In the genomic region with DNA sequence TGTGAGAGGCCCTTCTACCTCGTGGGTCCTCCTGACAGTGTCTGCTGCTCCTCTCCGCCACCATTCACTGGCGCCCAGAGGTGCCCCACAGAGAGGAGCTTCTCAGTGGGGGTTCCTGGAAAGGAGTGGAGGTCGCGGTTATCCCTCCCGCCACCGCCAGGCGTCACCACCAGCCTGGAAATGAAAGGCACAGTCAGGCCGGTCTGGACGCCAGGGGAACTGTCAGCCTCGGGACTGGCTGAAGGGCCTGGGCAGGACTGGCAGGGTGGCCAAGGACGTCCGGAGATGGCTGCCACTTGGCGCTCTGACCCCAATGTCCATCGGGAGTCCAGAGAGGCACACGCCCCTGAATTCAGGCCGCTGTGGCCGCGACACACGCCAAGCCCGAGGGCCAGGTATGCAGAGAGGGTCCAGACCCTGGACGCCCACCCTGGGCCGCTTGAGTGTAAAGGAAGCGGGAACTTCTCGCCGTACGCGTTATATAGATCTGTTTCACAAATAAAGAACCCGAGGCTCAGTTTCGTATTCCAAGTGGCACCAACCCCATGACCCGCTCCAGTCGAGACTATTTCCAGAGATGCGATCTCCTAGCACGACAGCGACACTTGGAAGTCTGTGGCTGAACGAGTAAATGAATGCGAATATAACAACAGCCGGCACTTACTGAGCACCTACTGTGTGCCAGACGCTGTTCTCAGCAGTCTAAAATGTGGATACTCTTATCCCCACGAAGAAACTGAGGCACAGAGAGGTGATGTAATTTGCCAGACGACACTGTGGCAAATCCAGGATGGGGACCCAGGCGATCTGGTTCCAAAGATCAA, we compare ENCODE assay signal across 7 cellular contexts. TPM values are rescaled to one million over a fixed set of nuclear protein-coding genes. Genes with fewer than 3 reads are reported as not detected.
A peak's percentile ranks its signal among the peaks of the same experiment; 100 is the strongest.
DNase-seq lines count a peak whose midpoint lies in the region; ATAC-seq and TF ChIP-seq lines count a peak whose summit lies in the region.

No MANE protein-coding gene starts in this region.

- H3K27ac Mint-ChIP-seq in activated naive CD4-positive, alpha-beta T cell treated with anti-CD3 and anti-CD28 coated beads for 36 hours = no peak overlapping the region

- CTCF ChIA-PET in activated naive CD4-positive, alpha-beta T cell treated with anti-CD3 and anti-CD28 coated beads for 36 hours (lab: Charles Lee) = interaction anchor here (0.5 to 10.8 kb wide), 18 partner anchors 11 to 429 kb away, joined by 3 to 232 read pairs (median 4); partner anchors contain the start of gene SLC35B1

- H3K36me3 ChIP-seq in Karpas-422 (ENCODE audit: insufficient read depth, low read length) = no peaks in the 10 kb centered on the region
- no peaks in the 10 kb centered on the region for H3K36me3 ChIP-seq in SK-N-MC (ENCODE audit: insufficient read depth, low read length)

- in situ Hi-C loops in GM13977 (cut with MboI; ENCODE audit: low pct_unique_long_range_greater_than_20kb, low sequenced_read_pairs, unreplicated experiment) = loop anchor here (25.0 kb wide), 2 partner anchors 269 to 419 kb away; partner anchors contain the start of genes DLX3 and TAC4

- intact Hi-C loops in activated naive CD4-positive, alpha-beta T cell treated with anti-CD3 and anti-CD28 coated beads for 36 hours (cut with micrococcal nuclease) = loop anchor here (1.0 to 2.0 kb wide), 4 partner anchors 12 to 519 kb away; partner anchors contain the start of gene KAT7

- peak overlapping the region; percentile 74 for H3K4me3 Mint-ChIP-seq in activated naive CD4-positive, alpha-beta T cell treated with anti-CD3 and anti-CD28 coated beads for 36 hours

- H3K9me3 Mint-ChIP-seq in activated naive CD4-positive, alpha-beta T cell treated with anti-CD3 and anti-CD28 coated beads for 36 hours = no peaks in the 10 kb centered on the region

- peaks cover 13% of the 10 kb centered on the region for H3K4me1 ChIP-seq in Karpas-422 (ENCODE audit: low read length)

- H3K27ac ChIP-seq in Karpas-422 (ENCODE audit: low read length) = no peak overlapping the region
- no peak overlapping the region for H3K27ac ChIP-seq in SK-N-MC

- peaks cover 8% of the 10 kb centered on the region for H3K27me3 Mint-ChIP-seq in activated naive CD4-positive, alpha-beta T cell treated with anti-CD3 and anti-CD28 coated beads for 36 hours (ENCODE audit: low read depth)

- peak overlapping the region; percentile 69 for H2AFZ ChIP-seq in Karpas-422 (ENCODE audit: low read length)

- peaks cover 15% of the 10 kb centered on the region for H3K4me1 Mint-ChIP-seq in activated naive CD4-positive, alpha-beta T cell treated with anti-CD3 and anti-CD28 coated beads for 36 hours (ENCODE audit: low read depth)

- ATAC-seq in omental fat pad (ENCODE audit: low FRiP score) = peak; percentile 53

- DNase-seq in GM13977 (ENCODE audit: low spot score) (peak; percentile 81), Karpas-422 (peak; percentile 91), SK-N-MC (ENCODE audit: low read depth, low spot score) (no peak), glomerular endothelial cell (ENCODE audit: extremely low read depth, low read depth, low spot score) (peak; percentile 42), omental fat pad (ENCODE audit: low spot score) (peak; percentile 83), superior temporal gyrus (ENCODE audit: extremely low spot score) (peak; percentile 87)
- DNase-seq in activated naive CD4-positive, alpha-beta T cell treated with anti-CD3 and anti-CD28 coated beads for 36 hours = peak; percentile 89

- H3K36me3 Mint-ChIP-seq in activated naive CD4-positive, alpha-beta T cell treated with anti-CD3 and anti-CD28 coated beads for 36 hours (ENCODE audit: low read depth) = no peaks in the 10 kb centered on the region

- no peaks in the 10 kb centered on the region for H3K79me2 ChIP-seq in Karpas-422 (ENCODE audit: low read length)

- H3K4me2 ChIP-seq in Karpas-422 (ENCODE audit: low read depth, low read length, poor library complexity, severe bottlenecking) = peak overlapping the region; percentile 63

- no peaks in the 10 kb centered on the region for H3K9me2 ChIP-seq in Karpas-422 (replicated peaks; ENCODE audit: insufficient read depth, low read length)

- peak overlapping the region; percentile 50 for H3K9ac ChIP-seq in Karpas-422 (ENCODE audit: low read length)
- H3K9ac ChIP-seq in SK-N-MC (ENCODE audit: insufficient read length) = no peak overlapping the region

- H3K27me3 ChIP-seq in Karpas-422 (ENCODE audit: low read length) = no peaks in the 10 kb centered on the region

- H4K20me1 ChIP-seq in Karpas-422 (ENCODE audit: insufficient read depth, low read depth, low read length) = no peaks in the 10 kb centered on the region

- H3K9me3 ChIP-seq in Karpas-422 (ENCODE audit: low read length) (no peaks in the 10 kb centered on the region), SK-N-MC (ENCODE audit: low read depth, low read length) (no peaks in the 10 kb centered on the region)

- TF ChIP-seq CTCF in GM13977 (IDR thresholded peaks at IDR 0.05; ENCODE audit: extremely low read depth, insufficient read depth, missing control alignments) (peak; percentile 99), omental fat pad (IDR thresholded peaks at IDR 0.05) (peak in 2 of 3 donors; percentile 77 to 96)

- H3K4me3 ChIP-seq in Karpas-422 (ENCODE audit: low read length) = peak overlapping the region; percentile 59; the same call in 1 of the 2 replicates
- H3K4me3 ChIP-seq in SK-N-MC = peak overlapping the region; percentile 67

RNA-seq across cellular contexts. Expression of gene NXPH3, which starts 7.6 kb away (rescaled TPM):
- total RNA-seq in Karpas-422 (2014; rRNA removed; shearing (Covaris generic); ENCODE audit: low replicate concordance) = not detected in 2 replicates
- under 1 TPM; 0.25 to 0.26 TPM for total RNA-seq in activated naive CD4-positive, alpha-beta T cell treated with anti-CD3 and anti-CD28 coated beads for 36 hours
- total RNA-seq in glomerular endothelial cell (0.63 and 3.9 TPM in 2 replicates), omental fat pad (1 to 10 TPM; 2.9 to 7.4 (median 5.8) TPM)
